Comparison of ENCODE assay signal across 8 cellular contexts in the genomic region with DNA sequence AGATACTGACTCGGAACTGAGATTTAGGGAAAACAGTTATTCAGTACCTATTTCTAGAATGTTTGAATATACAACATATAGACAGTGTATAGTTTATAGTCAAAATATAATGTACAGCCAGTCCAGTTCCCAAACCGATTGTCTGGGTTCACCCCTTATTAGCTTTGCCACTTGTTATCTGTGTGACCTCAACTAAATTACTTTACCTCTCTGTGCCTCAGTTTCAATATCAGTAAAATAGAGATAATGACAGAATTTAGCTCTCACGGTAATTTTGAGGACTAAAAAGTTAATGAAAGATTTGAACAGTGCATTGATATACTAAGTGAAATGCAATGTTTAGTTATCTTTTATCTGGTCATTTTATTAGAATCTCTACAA. TPM values are rescaled to one million over a fixed set of nuclear protein-coding genes. Genes with fewer than 3 reads are reported as not detected.
DNase-seq lines count a peak whose midpoint lies in the region; ATAC-seq and TF ChIP-seq lines count a peak whose summit lies in the region.

No MANE protein-coding gene starts in this region.

- TF ChIP-seq CTCF in neural crest cell (conservative IDR thresholded peaks at IDR 0.05) (no peak), GM13976 (IDR thresholded peaks at IDR 0.05; ENCODE audit: borderline replicate concordance, control extremely low read depth, extremely low read depth, insufficient read depth, missing control alignments) (no peak)

- DNase-seq in MG63 (no peak), neural crest cell (ENCODE audit: low read depth, low spot score) (no peak), GM13976 (ENCODE audit: low spot score) (no peak), epidermal melanocyte (ENCODE audit: insufficient read length, low spot score) (no peak)

- H3K27ac Mint-ChIP-seq in dendritic cell treated with granulocyte-macrophage colony-stimulating factor and Interleukin-4, amounts not matched to agents 40 ng/mL and 50 ng/mL, for 4 days = peak overlapping the region; percentile 99
- H3K27ac Mint-ChIP-seq in neural crest cell (ENCODE audit: unreplicated experiment) = no peak overlapping the region

- ATAC-seq in GM18907 (IDR thresholded peaks at IDR 0.05; ENCODE audit: unreplicated experiment) (no peak), GM21360 (IDR thresholded peaks at IDR 0.05; ENCODE audit: unreplicated experiment) (no peak)

- H3K27ac ChIP-seq in BLaER1 = no peak overlapping the region; the same call in 1 of the 2 replicates

- H3K4me1 ChIP-seq in BLaER1 = peaks cover 31% of the 10 kb centered on the region

- H3K4me3 Mint-ChIP-seq in dendritic cell treated with granulocyte-macrophage colony-stimulating factor and Interleukin-4, amounts not matched to agents 40 ng/mL and 50 ng/mL, for 4 days = peak overlapping the region; percentile 100
- H3K4me3 Mint-ChIP-seq in neural crest cell = peak overlapping the region; percentile 99

- H3K9ac ChIP-seq in BLaER1 = peak overlapping the region; percentile 86; the same call in 1 of the 2 replicates

- no peaks in the 10 kb centered on the region for H3K9me3 Mint-ChIP-seq in dendritic cell treated with granulocyte-macrophage colony-stimulating factor and Interleukin-4, amounts not matched to agents 40 ng/mL and 50 ng/mL, for 4 days
- H3K9me3 Mint-ChIP-seq in neural crest cell = no peaks in the 10 kb centered on the region

- peaks cover 11% of the 10 kb centered on the region; the same call in 1 of the 2 replicates for H3K36me3 ChIP-seq in BLaER1
- H3K36me3 ChIP-seq in MG63 = peaks cover 4% of the 10 kb centered on the region

- H4K20me1 ChIP-seq in BLaER1 = peaks cover 39% of the 10 kb centered on the region

- peaks cover 29% of the 10 kb centered on the region for H3K36me3 Mint-ChIP-seq in dendritic cell treated with granulocyte-macrophage colony-stimulating factor and Interleukin-4, amounts not matched to agents 40 ng/mL and 50 ng/mL, for 4 days (ENCODE audit: low read depth)
- H3K36me3 Mint-ChIP-seq in neural crest cell (ENCODE audit: low read depth) = no peaks in the 10 kb centered on the region

- H3K9me3 ChIP-seq in BLaER1 = no peaks in the 10 kb centered on the region
- H3K9me3 ChIP-seq in MG63 = no peaks in the 10 kb centered on the region

- no peaks in the 10 kb centered on the region for H3K27me3 Mint-ChIP-seq in dendritic cell treated with granulocyte-macrophage colony-stimulating factor and Interleukin-4, amounts not matched to agents 40 ng/mL and 50 ng/mL, for 4 days
- H3K27me3 Mint-ChIP-seq in neural crest cell (ENCODE audit: low read depth) = peaks cover 7% of the 10 kb centered on the region

- H3K27me3 ChIP-seq in BLaER1 (no peaks in the 10 kb centered on the region), MG63 (no peaks in the 10 kb centered on the region)

- peaks cover 37% of the 10 kb centered on the region for H3K4me1 Mint-ChIP-seq in dendritic cell treated with granulocyte-macrophage colony-stimulating factor and Interleukin-4, amounts not matched to agents 40 ng/mL and 50 ng/mL, for 4 days (ENCODE audit: low read depth)
- H3K4me1 Mint-ChIP-seq in neural crest cell = peaks cover 29% of the 10 kb centered on the region

- H3K4me2 ChIP-seq in BLaER1 = peak overlapping the region; percentile 94

- in situ Hi-C loops in GM13976 (cut with MboI; ENCODE audit: low sequenced_read_pairs, unreplicated experiment) = no loop called here

- H3K4me3 ChIP-seq in BLaER1 = peak overlapping the region; percentile 82
- peak overlapping the region; percentile 89 for H3K4me3 ChIP-seq in MG63

- intact Hi-C loops in dendritic cell treated with granulocyte-macrophage colony-stimulating factor and Interleukin-4, amounts not matched to agents 40 ng/mL and 50 ng/mL, for 4 days (cut with micrococcal nuclease) = loop anchor here (2.0 to 10.0 kb wide), 3 partner anchors 14 to 218 kb away; partner anchors contain the start of gene NPC1

RNA-seq across cellular contexts. Expression of gene RIOK3, which starts 0.8 kb away (rescaled TPM):
- total RNA-seq in MG63 (2014; rRNA removed; shearing (Covaris generic); ENCODE audit: low replicate concordance) = 35.9 and 41.3 TPM in 2 replicates
- 35.3 and 39.4 TPM in 2 replicates for total RNA-seq in neural crest cell

RNA-seq across cellular contexts. Expression of gene RMC1, which starts 51.0 kb away (rescaled TPM):
- total RNA-seq in MG63 (2014; rRNA removed; shearing (Covaris generic); ENCODE audit: low replicate concordance) = 21.1 and 21.9 TPM in 2 replicates
- 25.1 and 28.9 TPM in 2 replicates for total RNA-seq in neural crest cell
